Comparison of ENCODE assay signal across 13 cellular contexts in the genomic region with DNA sequence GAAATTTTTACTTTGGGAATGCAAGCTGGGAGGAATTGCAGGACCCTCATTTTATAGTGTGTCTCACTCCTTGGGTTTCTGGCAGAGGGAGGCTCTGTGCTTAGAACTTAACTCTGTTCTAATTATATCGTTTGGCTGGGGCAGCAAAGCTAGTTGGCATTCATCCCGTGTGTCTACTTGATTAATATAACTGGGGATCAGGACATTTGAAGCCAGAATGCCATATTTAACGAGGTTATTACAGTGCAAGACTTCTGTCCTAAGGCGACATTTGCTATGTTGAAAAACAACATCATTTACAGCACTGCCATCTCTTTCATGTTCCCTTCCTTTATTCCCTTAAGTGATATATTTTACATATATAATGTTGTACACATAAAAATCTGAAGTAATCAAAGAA.
DNase-seq lines count a peak whose midpoint lies in the region; ATAC-seq and TF ChIP-seq lines count a peak whose summit lies in the region.
"Had no signal": no experiment of that assay in that cellular context is flagged by ENCODE, and none has a peak within 500 bp of the region (broad histone marks: within the 10 kb centered on the region; RNA-seq: fewer than 3 reads in every experiment).

No MANE protein-coding gene starts in this region.

- CTCF ChIA-PET in HEK293 (lab: Yijun Ruan, JAX), result no interaction called here

- DNase-seq in RPMI7951 (ENCODE audit: low read depth) (peak; percentile 12), left cardiac atrium (peak; percentile 26), NCI-H146 (lab: John Stamatoyannopoulos, UW) (no peak), kidney tubule cell (ENCODE audit: low spot score) (no peak)
- DNase-seq in activated naive CD4-positive, alpha-beta T cell (lab: John Stamatoyannopoulos, UW), result no peak
- DNase-seq: activated CD4-positive, alpha-beta T cell treated with anti-CD3 and anti-CD28 coated beads, Interleukin-2, amount 50 U/mL, for 4 hours; CD4-positive, alpha-beta T cell; Karpas-422; midbrain had no signal

- H3K27me3 ChIP-seq in skeletal muscle satellite cell (ENCODE audit: control insufficient read depth, insufficient read depth, low read length), result no peaks in the 10 kb centered on the region
- H3K27me3 ChIP-seq: cardiac muscle cell had no signal

- peak; percentile 53 to 81 for ATAC-seq in left cardiac atrium
- ATAC-seq in HG03460 (IDR thresholded peaks at IDR 0.05; ENCODE audit: unreplicated experiment), result no peak

- POLR2A ChIA-PET in HEK293 (lab: Yijun Ruan, JAX), result no interaction called here

- H3K4me1 ChIP-seq in HEK293 (ENCODE audit: control insufficient read depth, insufficient read depth, low read length) (peaks cover 5% of the 10 kb centered on the region; the same call in 1 of the 2 replicates), skeletal muscle satellite cell (ENCODE audit: control insufficient read depth, insufficient read depth, low read length) (peaks cover 38% of the 10 kb centered on the region)

- H3K4me3 ChIP-seq in HEK293 (ENCODE audit: low read depth, low read length) (no peak overlapping the region), skeletal muscle satellite cell (ENCODE audit: low read length) (no peak overlapping the region)
- H3K4me3 ChIP-seq: cardiac muscle cell had no signal

- peak overlapping the region; percentile 26 for H3K4me2 ChIP-seq in skeletal muscle satellite cell (ENCODE audit: low read length)

- no peak for TF ChIP-seq CTCF in HEK293 (tag by site-specific recombination; IDR thresholded peaks at IDR 0.05)

- no peaks in the 10 kb centered on the region for H3K9me3 ChIP-seq in HEK293 (ENCODE audit: control insufficient read depth, insufficient read depth, low read depth, low read length)
- H3K9me3 ChIP-seq in skeletal muscle satellite cell (replicated peaks; ENCODE audit: low read length), result no peaks in the 10 kb centered on the region

- H3K36me3 ChIP-seq in HEK293 (ENCODE audit: control insufficient read depth in 2 of 2, insufficient read depth in 1 of 2, low read length in 2 of 2) (no peaks in the 10 kb centered on the region), skeletal muscle satellite cell (ENCODE audit: insufficient read depth, low read length) (no peaks in the 10 kb centered on the region)
- H3K36me3 ChIP-seq: cardiac muscle cell had no signal

- H3K9ac ChIP-seq in skeletal muscle satellite cell (ENCODE audit: low read depth, low read length), result no peak overlapping the region

- intact Hi-C loops in left cardiac atrium (cut with DNase I), result loop anchor here in 1 of 2 donors (10.0 kb wide), 2 partner anchors 50 to 200 kb away; a partner anchor contains a TSS

- no peak overlapping the region for H3K27ac ChIP-seq in HEK293 (ENCODE audit: extremely low read depth, low read depth, low read length)
- H3K27ac ChIP-seq: cardiac muscle cell had no signal

TF ChIP-seq in HEK293, 187 proteins besides CTCF, POLR2A, EP300 and RAD21:
- TF ChIP-seq, protein P1, sequence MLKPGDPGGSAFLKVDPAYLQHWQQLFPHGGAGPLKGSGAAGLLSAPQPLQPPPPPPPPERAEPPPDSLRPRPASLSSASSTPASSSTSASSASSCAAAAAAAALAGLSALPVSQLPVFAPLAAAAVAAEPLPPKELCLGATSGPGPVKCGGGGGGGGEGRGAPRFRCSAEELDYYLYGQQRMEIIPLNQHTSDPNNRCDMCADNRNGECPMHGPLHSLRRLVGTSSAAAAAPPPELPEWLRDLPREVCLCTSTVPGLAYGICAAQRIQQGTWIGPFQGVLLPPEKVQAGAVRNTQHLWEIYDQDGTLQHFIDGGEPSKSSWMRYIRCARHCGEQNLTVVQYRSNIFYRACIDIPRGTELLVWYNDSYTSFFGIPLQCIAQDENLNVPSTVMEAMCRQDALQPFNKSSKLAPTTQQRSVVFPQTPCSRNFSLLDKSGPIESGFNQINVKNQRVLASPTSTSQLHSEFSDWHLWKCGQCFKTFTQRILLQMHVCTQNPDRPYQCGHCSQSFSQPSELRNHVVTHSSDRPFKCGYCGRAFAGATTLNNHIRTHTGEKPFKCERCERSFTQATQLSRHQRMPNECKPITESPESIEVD (tag by site-specific recombination; IDR thresholded peaks at IDR 0.05), result peak; percentile 72
- TF ChIP-seq TCF7L2 (IDR thresholded peaks at IDR 0.05; ENCODE audit: borderline replicate concordance, low read depth, low read length) (0 out of 2 replicates have a peak, but pooled peaks have one; percentile 16), ZFP69B (tag by site-specific recombination; IDR thresholded peaks at IDR 0.05) (no peak), MZF1 (tag by site-specific recombination; IDR thresholded peaks at IDR 0.05; ENCODE audit: borderline replicate concordance) (peak; percentile 94), ZNF785 (tag by site-specific recombination; IDR thresholded peaks at IDR 0.05) (no peak), ZNF843 (tag by site-specific recombination; IDR thresholded peaks at IDR 0.05) (peak; percentile 78), ZFP41 (tag by site-specific recombination; IDR thresholded peaks at IDR 0.05; ENCODE audit: borderline replicate concordance) (no peak), ZNF701 (tag by site-specific recombination; IDR thresholded peaks at IDR 0.05) (no peak), IKZF3 (tag by site-specific recombination; IDR thresholded peaks at IDR 0.05) (0 out of 2 replicates have a peak, but pooled peaks have one; percentile 8), FEZF1 (tag by site-specific recombination; IDR thresholded peaks at IDR 0.05) (peak; percentile 34; the same call in 1 of the 2 replicates), ZNF560 (tag by site-specific recombination; IDR thresholded peaks at IDR 0.05; ENCODE audit: borderline replicate concordance) (no peak), SCRT1 (tag by site-specific recombination; IDR thresholded peaks at IDR 0.05; ENCODE audit: borderline replicate concordance) (no peak), ZNF274 (IDR thresholded peaks at IDR 0.05; ENCODE audit: low read length) (no peak), ZNF274 (tag by site-specific recombination; IDR thresholded peaks at IDR 0.05; ENCODE audit: borderline replicate concordance) (no peak)
- TF ChIP-seq, protein P2, sequence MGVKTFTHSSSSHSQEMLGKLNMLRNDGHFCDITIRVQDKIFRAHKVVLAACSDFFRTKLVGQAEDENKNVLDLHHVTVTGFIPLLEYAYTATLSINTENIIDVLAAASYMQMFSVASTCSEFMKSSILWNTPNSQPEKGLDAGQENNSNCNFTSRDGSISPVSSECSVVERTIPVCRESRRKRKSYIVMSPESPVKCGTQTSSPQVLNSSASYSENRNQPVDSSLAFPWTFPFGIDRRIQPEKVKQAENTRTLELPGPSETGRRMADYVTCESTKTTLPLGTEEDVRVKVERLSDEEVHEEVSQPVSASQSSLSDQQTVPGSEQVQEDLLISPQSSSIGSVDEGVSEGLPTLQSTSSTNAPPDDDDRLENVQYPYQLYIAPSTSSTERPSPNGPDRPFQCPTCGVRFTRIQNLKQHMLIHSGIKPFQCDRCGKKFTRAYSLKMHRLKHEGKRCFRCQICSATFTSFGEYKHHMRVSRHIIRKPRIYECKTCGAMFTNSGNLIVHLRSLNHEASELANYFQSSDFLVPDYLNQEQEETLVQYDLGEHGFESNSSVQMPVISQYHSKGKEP (tag by site-specific recombination; IDR thresholded peaks at IDR 0.05), result peak; percentile 74
- TF ChIP-seq, protein P3, sequence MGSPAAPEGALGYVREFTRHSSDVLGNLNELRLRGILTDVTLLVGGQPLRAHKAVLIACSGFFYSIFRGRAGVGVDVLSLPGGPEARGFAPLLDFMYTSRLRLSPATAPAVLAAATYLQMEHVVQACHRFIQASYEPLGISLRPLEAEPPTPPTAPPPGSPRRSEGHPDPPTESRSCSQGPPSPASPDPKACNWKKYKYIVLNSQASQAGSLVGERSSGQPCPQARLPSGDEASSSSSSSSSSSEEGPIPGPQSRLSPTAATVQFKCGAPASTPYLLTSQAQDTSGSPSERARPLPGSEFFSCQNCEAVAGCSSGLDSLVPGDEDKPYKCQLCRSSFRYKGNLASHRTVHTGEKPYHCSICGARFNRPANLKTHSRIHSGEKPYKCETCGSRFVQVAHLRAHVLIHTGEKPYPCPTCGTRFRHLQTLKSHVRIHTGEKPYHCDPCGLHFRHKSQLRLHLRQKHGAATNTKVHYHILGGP (tag by site-specific recombination; IDR thresholded peaks at IDR 0.05), result no peak

Comparison
In these comparisons a context has a peak if more than half of its experiments do, and no peak if none do; other contexts are left out.
1. DNase-seq: peak in RPMI7951 (single experiment) and left cardiac atrium (single experiment); none in NCI-H146 (single experiment), activated naive CD4-positive, alpha-beta T cell (0 of 4) and kidney tubule cell (single experiment).